9 cellular contexts compared by ENCODE assay signal in the genomic region with DNA sequence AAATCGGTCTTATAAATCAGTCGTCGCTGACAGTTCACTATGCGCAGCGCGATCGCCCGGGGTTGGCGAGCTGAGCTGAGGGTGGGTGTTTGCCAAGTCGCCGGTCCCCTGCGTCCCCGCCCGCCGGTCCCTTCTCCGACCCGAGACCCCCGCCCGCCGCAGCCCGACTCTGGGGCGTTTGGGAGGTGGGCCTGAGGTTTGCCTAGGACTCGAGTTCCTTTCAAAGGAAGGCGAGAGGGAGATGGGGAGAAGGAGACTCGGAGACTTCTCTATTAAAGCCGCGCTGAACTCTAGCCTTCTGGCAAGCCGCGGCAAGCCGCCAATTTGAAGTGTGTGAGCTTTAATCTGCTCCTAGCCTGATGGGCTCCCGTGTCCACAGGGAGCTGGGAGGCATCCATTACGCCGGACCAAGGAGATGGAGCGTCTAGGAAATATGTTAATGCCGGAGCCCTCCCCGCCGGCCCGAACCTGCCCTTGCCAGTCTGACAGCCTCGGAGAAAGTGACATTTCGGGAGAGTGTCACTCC.
DNase-seq lines count a peak whose midpoint lies in the region; ATAC-seq and TF ChIP-seq lines count a peak whose summit lies in the region.
"Had no signal": no experiment of that assay in that cellular context is flagged by ENCODE, and none has a peak within 500 bp of the region (broad histone marks: within the 10 kb centered on the region; RNA-seq: fewer than 3 reads in every experiment).

No MANE protein-coding gene starts in this region.

- intact Hi-C loops in sciatic nerve (cut with DNase I), result no loop called here

- no peak for TF ChIP-seq CTCF in GM13976 (IDR thresholded peaks at IDR 0.05; ENCODE audit: borderline replicate concordance, control extremely low read depth, extremely low read depth, insufficient read depth, missing control alignments)

- in situ Hi-C loops in GM13976 (cut with MboI; ENCODE audit: low sequenced_read_pairs, unreplicated experiment), result no loop called here

- DNase-seq in NCI-H1105 (lab: John Stamatoyannopoulos, UW), result peak; percentile 63
- DNase-seq in cerebellum (ENCODE audit: low spot score), result peak; percentile 71
- peak; percentile 63 for DNase-seq in iPS-NIHi11 (ENCODE audit: low spot score)
- DNase-seq in sciatic nerve (ENCODE audit: low spot score), result peak; percentile 60
- no peak for DNase-seq in GM13976 (ENCODE audit: low spot score)
- DNase-seq in GM19240 (ENCODE audit: insufficient read length, low spot score), result no peak
- DNase-seq in stimulated activated CD4-positive, alpha-beta T cell treated with anti-CD3 and anti-CD28 coated beads, Interleukin-15, amount 100 ng/mL, for 24 hours, result no peak
- DNase-seq: RPMI8226 had no signal

- peak; percentile 79 for ATAC-seq in sciatic nerve
- no peak for ATAC-seq in HG02610 (IDR thresholded peaks at IDR 0.05; ENCODE audit: unreplicated experiment)

Comparison
In these comparisons a context has a peak if more than half of its experiments do, and no peak if none do; other contexts are left out.
1. DNase-seq: peak in NCI-H1105 (single experiment), cerebellum (single experiment), iPS-NIHi11 (single experiment) and sciatic nerve (single experiment); none in GM13976 (single experiment), GM19240 (single experiment) and stimulated activated CD4-positive, alpha-beta T cell treated with anti-CD3 and anti-CD28 coated beads, Interleukin-15, amount 100 ng/mL, for 24 hours (single experiment).